In genomic region chr6:18340781-18341551, GRCh38 we compare ENCODE assay signal across 31 cellular contexts. TPM values are rescaled to one million over a fixed set of nuclear protein-coding genes. Genes with fewer than 3 reads are reported as not detected.
A peak's percentile ranks its signal among the peaks of the same experiment; 100 is the strongest.
DNase-seq lines count a peak whose midpoint lies in the region; ATAC-seq and TF ChIP-seq lines count a peak whose summit lies in the region.
"Had no signal": no experiment of that assay in that cellular context is flagged by ENCODE, and none has a peak within 500 bp of the region (broad histone marks: within the 10 kb centered on the region; RNA-seq: fewer than 3 reads in every experiment).

No MANE protein-coding gene starts in this region.

- H3K79me2 ChIP-seq in DOHH2 (ENCODE audit: control insufficient read depth, low read length), result no peaks in the 10 kb centered on the region; the same call in 1 of the 2 replicates

- 48 to 65% methylated on average over 7 of the region's 7 CpGs for WGBS in esophagus, 2 donors
- 47 to 71% (median 54%) methylated on average over 7 of the region's 7 CpGs for WGBS in psoas muscle, 3 donors

- H3K4me3 ChIP-seq in DOHH2 (ENCODE audit: low read length) (peak overlapping the region; percentile 56), esophagus (ENCODE audit: low read depth in 1 of 2, low read length in 2 of 2) (no peak overlapping the region), psoas muscle (no peak overlapping the region)
- H3K4me3 ChIP-seq: dorsolateral prefrontal cortex, left ventricle myocardium inferior, Peyer's patch, SJCRH30, upper lobe of right lung had no signal

- H3K36me3 ChIP-seq in DOHH2 (ENCODE audit: control insufficient read depth, low read length), result no peaks in the 10 kb centered on the region
- no peaks in the 10 kb centered on the region for H3K36me3 ChIP-seq in esophagus (ENCODE audit: control insufficient read depth in 2 of 2, insufficient read depth in 2 of 2, low read length in 1 of 2)
- H3K36me3 ChIP-seq in psoas muscle (ENCODE audit: insufficient read depth in 1 of 2, low read depth in 1 of 2), result no peaks in the 10 kb centered on the region
- H3K36me3 ChIP-seq: left ventricle myocardium inferior, Peyer's patch, SJCRH30, upper lobe of right lung, WERI-Rb-1 had no signal

- H3K27me3 ChIP-seq in DOHH2 (ENCODE audit: control insufficient read depth, low read length), result no peaks in the 10 kb centered on the region
- no peaks in the 10 kb centered on the region for H3K27me3 ChIP-seq in esophagus (ENCODE audit: control insufficient read depth in 1 of 2, insufficient read depth in 2 of 2, low read length in 2 of 2)
- no peaks in the 10 kb centered on the region for H3K27me3 ChIP-seq in psoas muscle (ENCODE audit: insufficient read depth in 3 of 3, low read length in 2 of 3)
- H3K27me3 ChIP-seq: Peyer's patch, SJCRH30, upper lobe of right lung had no signal

- H3K27ac ChIP-seq in DOHH2 (ENCODE audit: low read depth, low read length), result peak overlapping the region; percentile 83
- peak overlapping the region; percentile 80 to 84 for H3K27ac ChIP-seq in esophagus (ENCODE audit: low read depth in 2 of 2, low read length in 1 of 2)
- H3K27ac ChIP-seq in psoas muscle, result peak overlapping the region; percentile 92
- H3K27ac ChIP-seq: C4-2B, dorsolateral prefrontal cortex, left ventricle myocardium inferior, Peyer's patch, SJCRH30, upper lobe of right lung, WERI-Rb-1 had no signal

- H3K4me1 ChIP-seq in DOHH2 (ENCODE audit: control insufficient read depth, low read length) (peaks cover 97% of the 10 kb centered on the region), esophagus (ENCODE audit: control insufficient read depth in 2 of 2, insufficient read depth in 2 of 2, low read length in 1 of 2) (peaks cover 2 to 5% of the 10 kb centered on the region in 2 donors), psoas muscle (peaks cover 39% of the 10 kb centered on the region)
- H3K4me1 ChIP-seq: Caco-2, Peyer's patch, SJCRH30, upper lobe of right lung had no signal

- no peaks in the 10 kb centered on the region for H4K20me1 ChIP-seq in DOHH2 (ENCODE audit: control insufficient read depth, insufficient read depth, low read depth, low read length)

- no peak for TF ChIP-seq CTCF in DOHH2 (IDR thresholded peaks at IDR 0.05; ENCODE audit: low read depth, low read length, poor library complexity, severe bottlenecking)
- TF ChIP-seq CTCF in psoas muscle (IDR thresholded peaks at IDR 0.05), result no peak

- peaks cover 45% of the 10 kb centered on the region for H3F3A ChIP-seq in DOHH2 (ENCODE audit: control insufficient read depth, insufficient read depth)

- H3K4me2 ChIP-seq in DOHH2 (ENCODE audit: low read length), result peak overlapping the region; percentile 77

- ATAC-seq in psoas muscle (peak in 1 of 4 donors; percentile 58), HG02642 (IDR thresholded peaks at IDR 0.05; ENCODE audit: poor library complexity, unreplicated experiment) (no peak), left cardiac atrium (no peak)
- ATAC-seq: stimulated activated memory B cell treated with anti-CD40 and anti-IgM and Interleukin-4, amounts not matched to agents 10 μg/mL and 1 μg/mL and 100 μg/mL, for 72 hours; upper lobe of right lung had no signal

- intact Hi-C loops in psoas muscle (cut with DNase I), result loop anchor here in 1 of 2 donors (5.0 kb wide), 1 partner anchor 46 kb away; the partner anchor contains the start of gene RNF144B
- intact Hi-C loops in left cardiac atrium (cut with DNase I), result no loop called here

- DNase-seq in psoas muscle (no peak), SHP77 treated with DMSO at 0.1 percent for 48 hours (lab: John Stamatoyannopoulos, UW) (no peak), NCI-H510A treated with DMSO at 0.1 percent for 48 hours (lab: John Stamatoyannopoulos, UW) (no peak), left cardiac atrium (no peak)
- DNase-seq: 8988T; activated CD4-positive, alpha-beta T cell treated with anti-CD3 and anti-CD28 coated beads for 4 hours; activated CD8-positive, alpha-beta memory T cell treated with anti-CD3 and anti-CD28 coated beads for 24 hours; activated T-cell treated with anti-CD3 and anti-CD28 coated beads for 4 hours; amniotic stem cell; Caco-2; dorsolateral prefrontal cortex; GDM1; glutamatergic neuron; KBM-7; left ventricle myocardium inferior; mesendoderm; MM.1S; NCI-H2029 treated with DMSO at 0.1 percent for 48 hours; NCI-H2227 treated with DMSO at 0.1 percent for 48 hours; Peyer's patch; SJCRH30; substantia nigra; T1000; upper lobe of right lung; WERI-Rb-1 had no signal

- peak; percentile 58 for TF ChIP-seq POLR2A in Raji (IDR thresholded peaks at IDR 0.05; ENCODE audit: insufficient read depth, low read depth, low read length)

- no peaks in the 10 kb centered on the region for H3K9me3 ChIP-seq in DOHH2 (ENCODE audit: control insufficient read depth, insufficient read depth, low read length)
- no peaks in the 10 kb centered on the region for H3K9me3 ChIP-seq in esophagus (ENCODE audit: control insufficient read depth in 2 of 2, insufficient read depth in 1 of 2, low read depth in 1 of 2, low read length in 1 of 2)
- H3K9me3 ChIP-seq in psoas muscle, result no peaks in the 10 kb centered on the region
- H3K9me3 ChIP-seq: Caco-2, left ventricle myocardium inferior, Peyer's patch, SJCRH30, upper lobe of right lung had no signal

- no peaks in the 10 kb centered on the region for H3K9me2 ChIP-seq in DOHH2 (replicated peaks; ENCODE audit: control insufficient read depth, low read length)

RNA-seq across cellular contexts. Expression of gene RNF144B, which starts 46.2 kb away (rescaled TPM):
- polyA plus RNA-seq in esophagus (1 to 10 TPM; 5.4 to 6.5 TPM), psoas muscle (10 to 100 TPM in 1 of 3 donors, 1 to 10 TPM in 2; 6.0 to 34.5 (median 7.9) TPM)
- total RNA-seq in psoas muscle (10 to 100 TPM; 33.6 to 94.9 (median 65.4) TPM), left cardiac atrium (10 to 100 TPM; 19.0 to 20.0 TPM)
